In genomic region chr7:80876894-80877414, GRCh38 we compare ENCODE assay signal across 11 cellular contexts. TPM values are rescaled to one million over a fixed set of nuclear protein-coding genes. Genes with fewer than 3 reads are reported as not detected.
DNase-seq lines count a peak whose midpoint lies in the region; ATAC-seq, FAIRE-seq and TF ChIP-seq lines count a peak whose summit lies in the region.
"Had no signal": no experiment of that assay in that cellular context is flagged by ENCODE, and none has a peak within 500 bp of the region (broad histone marks: within the 10 kb centered on the region; RNA-seq: fewer than 3 reads in every experiment).

No MANE protein-coding gene starts in this region.

- TF ChIP-seq CTCF in AG10803 (conservative IDR thresholded peaks at IDR 0.05; ENCODE audit: low read length): no peak
- no peak for TF ChIP-seq CTCF in keratinocyte (optimal IDR thresholded peaks at IDR 0.05 in 1 of 3, IDR thresholded peaks at IDR 0.05 in 1 of 3, conservative IDR thresholded peaks at IDR 0.05 in 1 of 3; ENCODE audit: extremely low read depth in 1 of 3, insufficient read depth in 2 of 3, low read length in 3 of 3)

- peak; percentile 32 for FAIRE-seq in keratinocyte (lab: Jason Lieb, UNC)

- H3K27ac Mint-ChIP-seq in naive thymus-derived CD8-positive, alpha-beta T cell: no peak overlapping the region
- H3K27ac Mint-ChIP-seq: activated naive CD8-positive, alpha-beta T cell treated with anti-CD3 and anti-CD28 coated beads, Interleukin-2, amount 10 ng/mL, durations not matched to agents 7 days and 5 days had no signal

- no peaks in the 10 kb centered on the region for H3K9me1 ChIP-seq in keratinocyte (ENCODE audit: control insufficient read depth, extremely low read depth, insufficient read depth, low read length)

- peaks cover 66% of the 10 kb centered on the region for H3K79me2 ChIP-seq in keratinocyte (ENCODE audit: control insufficient read depth, insufficient read depth, low read length)

- peaks cover 9 to 13% of the 10 kb centered on the region in 2 experiments for H3K36me3 ChIP-seq in keratinocyte (ENCODE audit: control insufficient read depth in 2 of 2, extremely low read depth in 1 of 2, insufficient read depth in 2 of 2, low read length in 2 of 2)

- no peak overlapping the region for H2AFZ ChIP-seq in keratinocyte (ENCODE audit: control insufficient read depth, low read length)

- H3K9ac ChIP-seq in keratinocyte (ENCODE audit: control insufficient read depth, extremely low read depth, insufficient read depth, low read length): no peak overlapping the region

- ATAC-seq in SK-N-SH treated with all-trans-retinoic acid at 6 μM for 48 hours (peak; percentile 81), GM21381 (IDR thresholded peaks at IDR 0.05; ENCODE audit: unreplicated experiment) (no peak)
- no peak for ATAC-seq in naive thymus-derived CD8-positive, alpha-beta T cell

- H3K4me1 Mint-ChIP-seq in naive thymus-derived CD8-positive, alpha-beta T cell: peaks cover 0 to 2% (median 0%) of the 10 kb centered on the region in 4 donors
- H3K4me1 Mint-ChIP-seq: activated naive CD8-positive, alpha-beta T cell treated with anti-CD3 and anti-CD28 coated beads, Interleukin-2, amount 10 ng/mL, durations not matched to agents 7 days and 5 days had no signal

- H3K4me3 ChIP-seq in AG10803 (ENCODE audit: low read length): no peak overlapping the region
- H3K4me3 ChIP-seq in keratinocyte (ENCODE audit: control insufficient read depth in 2 of 3, extremely low read depth in 1 of 3, insufficient read depth in 2 of 3, low read depth in 1 of 3, low read length in 3 of 3): no peak overlapping the region

- no peak overlapping the region for H3K27ac ChIP-seq in keratinocyte (ENCODE audit: control insufficient read depth, insufficient read depth, low read length)

- no peaks in the 10 kb centered on the region for H3K27me3 Mint-ChIP-seq in naive thymus-derived CD8-positive, alpha-beta T cell
- H3K27me3 Mint-ChIP-seq: activated naive CD8-positive, alpha-beta T cell treated with anti-CD3 and anti-CD28 coated beads, Interleukin-2, amount 10 ng/mL, durations not matched to agents 7 days and 5 days had no signal

- no peaks in the 10 kb centered on the region for H3K36me3 Mint-ChIP-seq in naive thymus-derived CD8-positive, alpha-beta T cell
- H3K36me3 Mint-ChIP-seq: activated naive CD8-positive, alpha-beta T cell treated with anti-CD3 and anti-CD28 coated beads, Interleukin-2, amount 10 ng/mL, durations not matched to agents 7 days and 5 days had no signal

- no peak overlapping the region for H3K4me3 Mint-ChIP-seq in naive thymus-derived CD8-positive, alpha-beta T cell
- H3K4me3 Mint-ChIP-seq: activated naive CD8-positive, alpha-beta T cell treated with anti-CD3 and anti-CD28 coated beads, Interleukin-2, amount 10 ng/mL, durations not matched to agents 7 days and 5 days had no signal

- H3K9me3 Mint-ChIP-seq in naive thymus-derived CD8-positive, alpha-beta T cell: peaks cover 0 to 4% (median 0%) of the 10 kb centered on the region in 9 donors
- H3K9me3 Mint-ChIP-seq: activated naive CD8-positive, alpha-beta T cell treated with anti-CD3 and anti-CD28 coated beads, Interleukin-2, amount 10 ng/mL, durations not matched to agents 7 days and 5 days had no signal

- H3K27me3 ChIP-seq in keratinocyte (ENCODE audit: control insufficient read depth, extremely low read depth, insufficient read depth, low read length): no peaks in the 10 kb centered on the region

- dilution Hi-C loops in keratinocyte (cut with MboI; ENCODE audit: extremely low pct_ligation_motif_present, low sequenced_read_pairs): no loop called here

- no peaks in the 10 kb centered on the region for H3K9me3 ChIP-seq in keratinocyte (ENCODE audit: control insufficient read depth, low read depth, low read length)

- no peaks in the 10 kb centered on the region for H3K4me1 ChIP-seq in keratinocyte (ENCODE audit: control insufficient read depth, extremely low read depth, insufficient read depth, low read length)

- H3K4me2 ChIP-seq in keratinocyte (ENCODE audit: control insufficient read depth, extremely low read depth, insufficient read depth, low read depth, low read length): no peak overlapping the region

- DNase-seq in AG10803 (ENCODE audit: low read depth) (peak; percentile 70), HCEC 1CT (peak; percentile 60), keratinocyte (ENCODE audit: low read depth, low spot score) (no peak), hepatic stellate cell (ENCODE audit: low spot score) (no peak), RKO (ENCODE audit: low spot score) (no peak)
- no peak for DNase-seq in naive thymus-derived CD8-positive, alpha-beta T cell
- DNase-seq: activated CD4-positive, CD25-positive, alpha-beta regulatory T cell treated with anti-CD3 and anti-CD28 coated beads, Interleukin-2, amount 50 U/mL, for 72 hours; activated naive CD8-positive, alpha-beta T cell treated with anti-CD3 and anti-CD28 coated beads, Interleukin-2, amount 10 ng/mL, durations not matched to agents 7 days and 5 days; COR-L47 had no signal

- H4K20me1 ChIP-seq in keratinocyte (ENCODE audit: control insufficient read depth, extremely low read depth, insufficient read depth, low read length): no peaks in the 10 kb centered on the region

- POLR2A ChIA-PET in naive thymus-derived CD8-positive, alpha-beta T cell (lab: Charles Lee): no interaction called here

TF ChIP-seq in SK-N-SH treated with all-trans-retinoic acid at 6 μM for 48 hours, 23 proteins besides CTCF, POLR2A, EP300 and RAD21 (continues in another document):
- peak; percentile 96 for TF ChIP-seq TOX (CRISPR knock-in tag; IDR thresholded peaks at IDR 0.05; ENCODE audit: borderline replicate concordance)
- TF ChIP-seq ZNF8 (CRISPR knock-in tag; IDR thresholded peaks at IDR 0.05): no peak; the same call in 1 of the 2 replicates
- TF ChIP-seq CREB5 (CRISPR knock-in tag; IDR thresholded peaks at IDR 0.05; ENCODE audit: low read depth): peak; percentile 72; the same call in 1 of the 2 replicates
- peak; percentile 96 for TF ChIP-seq PATZ1 (CRISPR knock-in tag; IDR thresholded peaks at IDR 0.05; ENCODE audit: borderline replicate concordance)
- 0 out of 2 replicates have a peak, but pooled peaks have one; percentile 88 for TF ChIP-seq GLIS3 (CRISPR knock-in tag; IDR thresholded peaks at IDR 0.05)
- no peak for TF ChIP-seq ZFP30 (CRISPR knock-in tag; IDR thresholded peaks at IDR 0.05)
- no peak for TF ChIP-seq ZNF565 (CRISPR knock-in tag; conservative IDR thresholded peaks at IDR 0.05; ENCODE audit: low read depth)
- no peak for TF ChIP-seq CSDC2 (CRISPR knock-in tag; IDR thresholded peaks at IDR 0.05)
- peak; percentile 99 for TF ChIP-seq ISL1 (CRISPR knock-in tag; IDR thresholded peaks at IDR 0.05)
- no peak for TF ChIP-seq ZNF70 (CRISPR knock-in tag; IDR thresholded peaks at IDR 0.05)
- TF ChIP-seq ARNTL (CRISPR knock-in tag; IDR thresholded peaks at IDR 0.05; ENCODE audit: borderline replicate concordance, low read depth): no peak
- 0 out of 2 replicates have a peak, but pooled peaks have one; percentile 11 for TF ChIP-seq CSRNP3 (CRISPR knock-in tag; IDR thresholded peaks at IDR 0.05)
- no peak for TF ChIP-seq OSR1 (CRISPR knock-in tag; IDR thresholded peaks at IDR 0.05)

RNA-seq across cellular contexts. Expression of gene SEMA3C, which starts 41.9 kb away (rescaled TPM):
- polyA plus RNA-seq in keratinocyte: 142 to 200 TPM (median 190 TPM) in 3 replicates
- 36.1 TPM for polyA plus RNA-seq in keratinocyte (2011; ENCODE audit: low read depth)
- 47.4 and 74.8 TPM in 2 replicates for polyA plus RNA-seq in keratinocyte (2011; cell fraction: cytosol; rRNA removed)
- 183 and 191 TPM in 2 replicates for polyA plus RNA-seq in keratinocyte (2011; cell fraction: nucleus; rRNA removed)
- polyA plus RNA-seq in keratinocyte (2012; ENCODE audit: low replicate concordance): 42.1 and 113 TPM in 2 replicates
- polyA minus RNA-seq in keratinocyte: 232 to 438 TPM (median 340 TPM) in 3 replicates
- polyA minus RNA-seq in keratinocyte (2011; cell fraction: cytosol; rRNA and poly(A)+ RNA removed): 167 TPM
- 443 and 1,012 TPM in 2 replicates for polyA minus RNA-seq in keratinocyte (2011; cell fraction: nucleus; rRNA and poly(A)+ RNA removed)
- not detected for total RNA-seq in naive thymus-derived CD8-positive, alpha-beta T cell
- polyA plus RNA-seq in naive thymus-derived CD8-positive, alpha-beta T cell: not detected

Comparison
In these comparisons a context has a peak if more than half of its experiments do, and no peak if none do; other contexts are left out.
1. DNase-seq: peak in AG10803 (single experiment) and HCEC 1CT (single experiment); none in keratinocyte (single experiment), hepatic stellate cell (single experiment), RKO (single experiment) and naive thymus-derived CD8-positive, alpha-beta T cell (0 of 10).
2. RNA of gene SEMA3C, which starts 41.9 kb away (polyA plus RNA-seq): 36.1 to 200 TPM in keratinocyte; not detected in naive thymus-derived CD8-positive, alpha-beta T cell; every median in the first group is over 10 times any median in the second.